Comparison of ENCODE assay signal across 8 cellular contexts in the genomic region with DNA sequence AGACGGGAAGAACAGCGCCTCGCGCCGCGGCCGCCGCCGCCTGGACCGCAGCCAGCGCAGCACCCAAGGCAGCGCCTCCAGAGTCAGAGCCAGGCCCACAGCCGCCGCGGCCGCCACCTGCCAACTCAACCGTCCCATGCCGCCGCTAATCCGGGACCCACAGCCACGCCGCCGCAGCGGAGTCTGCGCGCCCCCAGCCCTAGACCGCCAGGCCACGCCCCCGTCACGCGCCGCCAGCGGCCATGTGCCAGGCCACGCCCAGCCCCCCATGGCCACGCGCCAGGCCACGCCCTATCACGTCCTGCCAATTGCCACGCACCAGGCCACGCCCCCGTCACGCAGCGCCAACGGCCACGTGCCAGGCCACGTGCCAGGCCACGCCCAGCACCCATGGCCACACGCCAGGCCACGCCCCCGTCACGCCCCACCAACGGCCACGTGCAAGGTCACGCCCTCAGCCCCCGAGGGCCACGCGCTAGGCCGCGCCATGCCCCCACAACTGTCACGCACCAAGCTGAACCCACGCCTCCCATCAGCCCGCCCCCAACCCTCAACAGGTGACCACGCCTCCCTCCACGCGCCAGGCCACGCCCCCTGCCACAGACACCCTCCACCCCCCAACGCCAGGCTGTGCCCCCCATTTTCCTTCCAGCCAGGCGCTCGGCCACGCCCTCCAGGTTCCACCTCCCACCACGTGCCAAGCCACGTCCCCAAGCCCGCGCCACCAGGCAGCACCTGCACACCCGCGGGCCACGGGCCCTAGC. TPM values are rescaled to one million over a fixed set of nuclear protein-coding genes. Genes with fewer than 3 reads are reported as not detected.
A peak's percentile ranks its signal among the peaks of the same experiment; 100 is the strongest.
DNase-seq lines count a peak whose midpoint lies in the region; ATAC-seq and TF ChIP-seq lines count a peak whose summit lies in the region.

A gene with protein sequence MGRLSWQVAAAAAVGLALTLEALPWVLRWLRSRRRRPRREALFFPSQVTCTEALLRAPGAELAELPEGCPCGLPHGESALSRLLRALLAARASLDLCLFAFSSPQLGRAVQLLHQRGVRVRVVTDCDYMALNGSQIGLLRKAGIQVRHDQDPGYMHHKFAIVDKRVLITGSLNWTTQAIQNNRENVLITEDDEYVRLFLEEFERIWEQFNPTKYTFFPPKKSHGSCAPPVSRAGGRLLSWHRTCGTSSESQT (minus strand): TSS at position 185 of the 764 bp plus-strand sequence. CDS start 47 bp downstream, at position 138.

- H3F3A ChIP-seq in MM.1S (ENCODE audit: insufficient read depth, low read length) = peaks cover 31% of the 10 kb centered on the region

- H3K79me2 ChIP-seq in MM.1S (ENCODE audit: low read length) = peaks cover 34% of the 10 kb centered on the region

- H3K4me3 ChIP-seq in MM.1S (ENCODE audit: low read length) = peak within 1 kb of the TSS; percentile 88
- peak within 1 kb of the TSS; percentile 37 for H3K4me3 ChIP-seq in SJSA1
- H3K4me3 ChIP-seq in gastrocnemius medialis = peak within 1 kb of the TSS; percentile 64 to 83 (median 66)

- in situ Hi-C loops in gastrocnemius medialis (cut with MboI; ENCODE audit: low sequenced_read_pairs in 4 of 4) = no loop called here

- peak within 1 kb of the TSS; percentile 97 for H3K4me2 ChIP-seq in MM.1S (ENCODE audit: low read depth, low read length)

- peaks cover 8% of the 10 kb centered on the region; the same call in 1 of the 2 replicates for H3K4me1 ChIP-seq in MM.1S (ENCODE audit: low read length)
- peaks cover 13% of the 10 kb centered on the region for H3K4me1 ChIP-seq in SJSA1 (replicated peaks)
- peaks cover 12 to 25% of the 10 kb centered on the region in 2 donors for H3K4me1 ChIP-seq in gastrocnemius medialis

- H3K9me2 ChIP-seq in MM.1S (replicated peaks; ENCODE audit: insufficient read depth, low read length) = no peaks in the 10 kb centered on the region

- H3K27me3 ChIP-seq in MM.1S (replicated peaks; ENCODE audit: insufficient read depth, low read length) (no peaks in the 10 kb centered on the region), SJSA1 (replicated peaks) (no peaks in the 10 kb centered on the region), gastrocnemius medialis (no peaks in the 10 kb centered on the region)

- DNase-seq in COLO829 (ENCODE audit: low spot score) (peak; percentile 85), MM.1S (peak; percentile 92), SJSA1 (ENCODE audit: low read depth in 1 of 2, low spot score in 2 of 2) (peak; percentile 44 to 76), activated gamma-delta T cell treated with Interleukin-2 at 50 U/mL for 16 hours (peak; percentile 91), germinal center (ENCODE audit: low spot score) (peak; percentile 89), gastrocnemius medialis (peak; percentile 65 to 85), medulla oblongata (ENCODE audit: extremely low spot score) (no peak)

- TF ChIP-seq CTCF in MM.1S (IDR thresholded peaks at IDR 0.05; ENCODE audit: low read length) (no peak), gastrocnemius medialis (IDR thresholded peaks at IDR 0.05 in 4 of 5, conservative IDR thresholded peaks at IDR 0.05 in 1 of 5) (peak in 1 of 5 experiments; percentile 25)

- H3K36me3 ChIP-seq in MM.1S (replicated peaks; ENCODE audit: insufficient read depth, low read length) (no peaks in the 10 kb centered on the region), SJSA1 (peaks cover 1% of the 10 kb centered on the region; the same call in 1 of the 2 replicates), gastrocnemius medialis (no peaks in the 10 kb centered on the region)

- peak within 1 kb of the TSS; percentile 91 for H3K9ac ChIP-seq in MM.1S (ENCODE audit: low read length)

- TF ChIP-seq POLR2A in gastrocnemius medialis (IDR thresholded peaks at IDR 0.05) = peak; percentile 47 to 63

- ATAC-seq in GM21447 (IDR thresholded peaks at IDR 0.05; ENCODE audit: unreplicated experiment) (peak; percentile 46), gastrocnemius medialis (peak; percentile 63 to 72)

- H3K27ac ChIP-seq in MM.1S (ENCODE audit: low read length) (peak within 1 kb of the TSS; percentile 38; the same call in 1 of the 2 replicates), SJSA1 (no peak within 1 kb of the TSS), gastrocnemius medialis (peak within 1 kb of the TSS; percentile 92 to 97 (median 96))

- no peaks in the 10 kb centered on the region for H4K20me1 ChIP-seq in MM.1S (ENCODE audit: insufficient read depth, low read length)

- H2AFZ ChIP-seq in MM.1S (ENCODE audit: low read length) = peak within 1 kb of the TSS; percentile 85

- intact Hi-C loops in gastrocnemius medialis (cut with DNase I; ENCODE audit: low total_unique reads) = loop anchor here (1.0 kb wide), 1 partner anchor 30 kb away; no protein-coding TSS in a partner anchor

- no peaks in the 10 kb centered on the region for H3K9me3 ChIP-seq in MM.1S (replicated peaks; ENCODE audit: insufficient read depth, low read length)
- no peaks in the 10 kb centered on the region; the same call in 1 of the 2 replicates for H3K9me3 ChIP-seq in SJSA1 (replicated peaks)
- H3K9me3 ChIP-seq in gastrocnemius medialis = no peaks in the 10 kb centered on the region

RNA-seq across cellular contexts. Expression of the gene that starts here (rescaled TPM):
- 1.0 and 1.1 TPM in 2 replicates for total RNA-seq in SJSA1 (2014; rRNA removed; shearing (Covaris generic))
- total RNA-seq in gastrocnemius medialis = 1 to 10 TPM; 1.9 to 5.1 (median 2.7) TPM

Comparison
In these comparisons a context has a peak if more than half of its experiments do, and no peak if none do; other contexts are left out.
1. H3K4me3 ChIP-seq: peak in every context shown above with its lines; median percentile 88 in MM.1S; 66 in gastrocnemius medialis; 37 in SJSA1.